In the genomic region with DNA sequence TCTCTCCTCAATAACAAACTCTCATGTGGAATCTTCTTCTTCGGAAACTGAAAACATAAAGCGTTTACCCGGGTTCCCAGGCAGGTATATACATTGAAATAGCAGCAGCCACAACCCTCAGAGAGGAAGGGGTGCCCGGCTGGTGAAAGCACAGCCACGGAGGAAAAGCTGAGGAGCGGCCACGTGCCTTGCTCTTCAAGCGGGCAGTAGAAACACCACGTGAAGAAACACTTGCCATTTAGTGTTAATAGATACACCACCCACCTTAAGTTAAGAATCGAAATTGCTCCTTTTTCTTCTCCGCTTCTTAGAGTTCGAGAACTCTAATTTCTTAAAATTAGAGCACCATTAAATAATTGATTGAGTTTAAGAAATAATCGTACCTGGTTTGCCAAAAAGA, we compare ENCODE assay signal across 10 cellular contexts. TPM values are rescaled to one million over a fixed set of nuclear protein-coding genes. Genes with fewer than 3 reads are reported as not detected.
DNase-seq lines count a peak whose midpoint lies in the region; ATAC-seq and TF ChIP-seq lines count a peak whose summit lies in the region.
"Had no signal": no experiment of that assay in that cellular context is flagged by ENCODE, and none has a peak within 500 bp of the region (broad histone marks: within the 10 kb centered on the region; RNA-seq: fewer than 3 reads in every experiment).

No MANE protein-coding gene starts in this region.

- H3K4me1 ChIP-seq in gastrocnemius medialis: no peaks in the 10 kb centered on the region

- peaks cover 59% of the 10 kb centered on the region for H3K27me3 Mint-ChIP-seq in activated T-helper 17 cell treated with anti-CD3 and anti-CD28 coated beads, Interleukin-2, amount 50 U/mL, for 72 hours

- H3K4me3 Mint-ChIP-seq in activated T-helper 17 cell treated with anti-CD3 and anti-CD28 coated beads, Interleukin-2, amount 50 U/mL, for 72 hours: peak overlapping the region; percentile 31
- H3K4me3 Mint-ChIP-seq: T-helper 2 cell treated with Interferon-gamma antibody and Interleukin-4, amounts not matched to agents 5 μg/mL and 100 μg/mL, for 36 hours had no signal

- H3K27ac ChIP-seq in gastrocnemius medialis: peak overlapping the region in 3 of 4 donors; percentile 14 to 31 (median 19)

- H3K4me1 Mint-ChIP-seq in activated T-helper 17 cell treated with anti-CD3 and anti-CD28 coated beads, Interleukin-2, amount 50 U/mL, for 72 hours: peaks cover 3% of the 10 kb centered on the region

- intact Hi-C loops in gastrocnemius medialis (cut with DNase I; ENCODE audit: low total_unique reads): no loop called here

- peak; percentile 40 for DNase-seq in EL
- no peak for DNase-seq in gastrocnemius medialis
- no peak for DNase-seq in kidney tubule cell (ENCODE audit: low spot score)
- DNase-seq in activated CD4-positive, alpha-beta T cell treated with anti-CD3 and anti-CD28 coated beads for 48 hours: no peak
- DNase-seq in mesenteric fat pad (ENCODE audit: low spot score): no peak
- DNase-seq: GDM1 had no signal

- no peaks in the 10 kb centered on the region for H3K36me3 ChIP-seq in gastrocnemius medialis

- no peak for TF ChIP-seq POLR2A in gastrocnemius medialis (IDR thresholded peaks at IDR 0.05)

- no peaks in the 10 kb centered on the region for H3K36me3 Mint-ChIP-seq in activated T-helper 17 cell treated with anti-CD3 and anti-CD28 coated beads, Interleukin-2, amount 50 U/mL, for 72 hours (ENCODE audit: low read depth)

- no peak for TF ChIP-seq CTCF in gastrocnemius medialis (IDR thresholded peaks at IDR 0.05 in 4 of 5, conservative IDR thresholded peaks at IDR 0.05 in 1 of 5)

- no peak overlapping the region for H3K27ac Mint-ChIP-seq in activated T-helper 17 cell treated with anti-CD3 and anti-CD28 coated beads, Interleukin-2, amount 50 U/mL, for 72 hours
- H3K27ac Mint-ChIP-seq: T-helper 2 cell treated with Interferon-gamma antibody and Interleukin-4, amounts not matched to agents 5 μg/mL and 100 μg/mL, for 36 hours had no signal

- in situ Hi-C loops in gastrocnemius medialis (cut with MboI; ENCODE audit: low sequenced_read_pairs in 4 of 4): no loop called here

- H3K9me3 ChIP-seq in iPS-18c (ENCODE audit: control insufficient read depth, insufficient read depth, low read length): peaks cover 2% of the 10 kb centered on the region
- H3K9me3 ChIP-seq in gastrocnemius medialis: no peaks in the 10 kb centered on the region

- H3K9me3 Mint-ChIP-seq in activated T-helper 17 cell treated with anti-CD3 and anti-CD28 coated beads, Interleukin-2, amount 50 U/mL, for 72 hours: no peaks in the 10 kb centered on the region
- H3K9me3 Mint-ChIP-seq: T-helper 2 cell treated with Interferon-gamma antibody and Interleukin-4, amounts not matched to agents 5 μg/mL and 100 μg/mL, for 36 hours had no signal

- ATAC-seq in activated T-helper 17 cell treated with anti-CD3 and anti-CD28 coated beads, Interleukin-2, amount 50 U/mL, for 72 hours (replicated peaks): no peak
- ATAC-seq in gastrocnemius medialis: no peak
- no peak for ATAC-seq in GM18870 (IDR thresholded peaks at IDR 0.05; ENCODE audit: unreplicated experiment)

- H3K4me3 ChIP-seq in iPS-18c (ENCODE audit: insufficient read depth, low read depth, low read length) (peak overlapping the region; percentile 38; the same call in 1 of the 2 replicates), gastrocnemius medialis (peak overlapping the region; percentile 8 to 30 (median 17))

- peaks cover 10 to 27% (median 18%) of the 10 kb centered on the region in 3 donors for H3K27me3 ChIP-seq in gastrocnemius medialis

RNA-seq across cellular contexts. Expression of a gene that starts 0.3 kb away (rescaled TPM):
- total RNA-seq in activated T-helper 17 cell treated with anti-CD3 and anti-CD28 coated beads, Interleukin-2, amount 50 U/mL, for 72 hours: not detected
- 1 to 10 TPM; 3.6 to 7.7 (median 4.8) TPM for total RNA-seq in gastrocnemius medialis
- total RNA-seq in mesenteric fat pad: 270 TPM

Comparison
In these comparisons a context has a peak if more than half of its experiments do, and no peak if none do; other contexts are left out.
1. RNA of a gene that starts 0.3 kb away (total RNA-seq): 270 TPM in mesenteric fat pad (single experiment); 3.6 to 7.7 TPM in gastrocnemius medialis and not detected in activated T-helper 17 cell treated with anti-CD3 and anti-CD28 coated beads, Interleukin-2, amount 50 U/mL, for 72 hours; every median in the first group is over 10 times any median in the second.